In genomic region chr5:113390224-113390623, GRCh38 we compare ENCODE assay signal across 22 cellular contexts. TPM values are rescaled to one million over a fixed set of nuclear protein-coding genes. Genes with fewer than 3 reads are reported as not detected.
"Had no signal": no experiment of that assay in that cellular context is flagged by ENCODE, and none has a peak within 500 bp of the region (broad histone marks: within the 10 kb centered on the region; RNA-seq: fewer than 3 reads in every experiment).

No MANE protein-coding gene starts in this region.

- H3K4me1 ChIP-seq: esophagus muscularis mucosa, gastrocnemius medialis had no signal

- H3K4me2 ChIP-seq: neural progenitor cell had no signal

- H3K4me3 ChIP-seq: coronary artery, esophagus muscularis mucosa, gastrocnemius medialis, neural progenitor cell, thoracic aorta had no signal

- H3K27ac ChIP-seq: coronary artery, esophagus muscularis mucosa, gastrocnemius medialis, neural progenitor cell, thoracic aorta had no signal

- H3K36me3 ChIP-seq: esophagus muscularis mucosa, gastrocnemius medialis, neural progenitor cell, thoracic aorta had no signal

- H3K27me3 ChIP-seq: esophagus muscularis mucosa, gastrocnemius medialis, neural progenitor cell had no signal

- H3K9me3 ChIP-seq: esophagus muscularis mucosa, gastrocnemius medialis, thoracic aorta had no signal

- DNase-seq: activated CD4-positive, alpha-beta T cell treated with anti-CD3 and anti-CD28 coated beads for 36 hours; activated CD4-positive, alpha-beta T cell treated with anti-CD3 and anti-CD28 coated beads, Interleukin-2, amount 50 U/mL, for 4 hours; activated CD8-positive, alpha-beta memory T cell treated with anti-CD3 and anti-CD28 coated beads for 24 hours; activated CD8-positive, alpha-beta memory T cell treated with anti-CD3 and anti-CD28 coated beads, Interleukin-2, amount 50 U/mL, for 4 hours; activated naive CD4-positive, alpha-beta T cell treated with anti-CD3 and anti-CD28 coated beads for 36 hours; activated naive CD8-positive, alpha-beta T cell treated with anti-CD3 and anti-CD28 coated beads, Interleukin-2, amount 10 ng/mL, durations not matched to agents 7 days and 5 days; activated T-cell treated with anti-CD3 and anti-CD28 coated beads, Interleukin-2, amount 50 U/mL, for 24 hours; cerebellar nuclear complex; gastrocnemius medialis; hypothalamus; left ventricle myocardium superior; mammary epithelial cell; naive thymus-derived CD8-positive, alpha-beta T cell; stimulated activated CD4-positive, alpha-beta T cell treated with anti-CD3 and anti-CD28 coated beads, Interleukin-2, amount 100 ng/mL, for 48 hours; stimulated activated naive CD4-positive, alpha-beta T cell treated with Interleukin-2 at 50 U/mL for 16 hours had no signal

- ATAC-seq: activated CD4-positive, alpha-beta T cell treated with anti-CD3 and anti-CD28 coated beads for 36 hours; gastrocnemius medialis; left ventricle myocardium superior; naive thymus-derived CD8-positive, alpha-beta T cell had no signal

- H3K9ac ChIP-seq: neural progenitor cell had no signal

- H2AFZ ChIP-seq: neural progenitor cell had no signal

RNA-seq across cellular contexts. Expression of gene TSSK1B, which starts 44.6 kb away (rescaled TPM):
- total RNA-seq: activated CD4-positive, alpha-beta T cell treated with anti-CD3 and anti-CD28 coated beads for 36 hours; activated naive CD4-positive, alpha-beta T cell treated with anti-CD3 and anti-CD28 coated beads for 36 hours; activated naive CD8-positive, alpha-beta T cell treated with anti-CD3 and anti-CD28 coated beads, Interleukin-2, amount 10 ng/mL, durations not matched to agents 7 days and 5 days; gastrocnemius medialis; left ventricle myocardium superior; naive thymus-derived CD8-positive, alpha-beta T cell; omental fat pad; posterior vena cava; thoracic aorta had no signal
- polyA plus RNA-seq: naive thymus-derived CD8-positive, alpha-beta T cell; urinary bladder had no signal
